In genomic region chr22:23563111-23563510, GRCh38 we compare ENCODE assay signal across 34 cellular contexts. TPM values are rescaled to one million over a fixed set of nuclear protein-coding genes. Genes with fewer than 3 reads are reported as not detected.
"Had no signal": no experiment of that assay in that cellular context is flagged by ENCODE, and none has a peak within 500 bp of the region (broad histone marks: within the 10 kb centered on the region; RNA-seq: fewer than 3 reads in every experiment).

No MANE protein-coding gene starts in this region.

- H3K4me3 Mint-ChIP-seq: natural killer cell; stimulated activated effector memory CD8-positive, alpha-beta T cell treated with anti-CD3 and anti-CD28 coated beads, Interleukin-12 subunit alpha, Interleukin-12 subunit beta, amount 100 ng/mL, for 72 hours had no signal

- H3K4me3 ChIP-seq: coronary artery, esophagus muscularis mucosa, gastroesophageal sphincter, heart right ventricle, lower lobe of right lung, prostate gland, right atrium auricular region, smooth muscle cell, stomach, thyroid gland, vagina had no signal

- H3K4me2 ChIP-seq: smooth muscle cell had no signal

- H3K79me2 ChIP-seq: parathyroid adenoma had no signal

- H3K36me3 Mint-ChIP-seq: natural killer cell; stimulated activated effector memory CD8-positive, alpha-beta T cell treated with anti-CD3 and anti-CD28 coated beads, Interleukin-12 subunit alpha, Interleukin-12 subunit beta, amount 100 ng/mL, for 72 hours had no signal

- H3K27ac Mint-ChIP-seq: natural killer cell; stimulated activated effector memory CD8-positive, alpha-beta T cell treated with anti-CD3 and anti-CD28 coated beads, Interleukin-12 subunit alpha, Interleukin-12 subunit beta, amount 100 ng/mL, for 72 hours had no signal

- H3K9ac ChIP-seq: parathyroid adenoma had no signal

- DNase-seq: dermis blood vessel endothelial cell; effector memory CD4-positive, alpha-beta T cell; foreskin keratinocyte; heart right ventricle; hippocampal formation; kidney glomerular epithelial cell; left colon; left ventricle myocardium superior; lower lobe of right lung; natural killer cell; stimulated activated CD4-positive, alpha-beta T cell treated with anti-CD3 and anti-CD28 coated beads, Interleukin-2, amount 100 ng/mL, for 24 hours; stimulated activated CD4-positive, alpha-beta T cell treated with anti-CD3 and anti-CD28 coated beads, Interleukin-4, amount 100 ng/mL, for 24 hours; stimulated activated naive CD4-positive, alpha-beta T cell treated with Interleukin-2 at 50 U/mL for 16 hours; stomach; thyroid gland had no signal

- H3K9me3 Mint-ChIP-seq: natural killer cell; stimulated activated effector memory CD8-positive, alpha-beta T cell treated with anti-CD3 and anti-CD28 coated beads, Interleukin-12 subunit alpha, Interleukin-12 subunit beta, amount 100 ng/mL, for 72 hours had no signal

- H3K27ac ChIP-seq: coronary artery, esophagus muscularis mucosa, foreskin keratinocyte, gastroesophageal sphincter, heart right ventricle, lower lobe of right lung, neutrophil, parathyroid adenoma, prostate gland, right atrium auricular region, stomach, thyroid gland, vagina had no signal

- H2AFZ ChIP-seq: parathyroid adenoma had no signal

- H3K27me3 ChIP-seq: right atrium auricular region, thyroid gland, vagina had no signal

- ATAC-seq: foreskin keratinocyte; gastroesophageal sphincter; heart right ventricle; left colon; left ventricle myocardium superior; lower lobe of right lung; natural killer cell; sciatic nerve; stimulated activated effector memory CD8-positive, alpha-beta T cell treated with anti-CD3 and anti-CD28 coated beads, Interleukin-12 subunit alpha, Interleukin-12 subunit beta, amount 100 ng/mL, for 72 hours had no signal

- H3K36me3 ChIP-seq: esophagus muscularis mucosa, gastroesophageal sphincter, heart right ventricle, lower lobe of right lung, neutrophil, prostate gland, right atrium auricular region, stomach, thyroid gland, vagina had no signal

- H3K4me1 ChIP-seq: foreskin keratinocyte, parathyroid adenoma, prostate gland had no signal

- H3K9me3 ChIP-seq: esophagus muscularis mucosa, gastroesophageal sphincter, heart right ventricle, lower lobe of right lung, neutrophil, prostate gland, right atrium auricular region, stomach, thyroid gland, vagina had no signal

RNA-seq across cellular contexts. Expression of gene IGLL1, which starts 17.0 kb away (rescaled TPM):
- total RNA-seq: dermis blood vessel endothelial cell, endothelial cell of umbilical vein, epithelial cell of proximal tubule, esophagus muscularis mucosa, fibroblast of lung, foreskin keratinocyte, gastroesophageal sphincter, heart right ventricle, left colon, left ventricle myocardium superior, lower lobe of right lung, natural killer cell, omental fat pad, right atrium auricular region, sciatic nerve, smooth muscle cell, subcutaneous adipose tissue, temporal lobe, thyroid gland, ureter, vagina had no signal
- polyA plus RNA-seq: endothelial cell of umbilical vein, fibroblast of lung, foreskin keratinocyte, heart right ventricle, neural cell, smooth muscle cell, stomach had no signal
